Comparison of ENCODE assay signal across 29 cellular contexts in genomic region chrX:12419591-12419990, GRCh38.
"Had no signal": no experiment of that assay in that cellular context is flagged by ENCODE, and none has a peak within 500 bp of the region (broad histone marks: within the 10 kb centered on the region; RNA-seq: fewer than 3 reads in every experiment).

No MANE protein-coding gene starts in this region.

- H3K36me3 ChIP-seq: brain microvascular endothelial cell, MG63, Peyer's patch, SJSA1 had no signal

- H3K4me2 ChIP-seq: SK-N-SH had no signal

- ATAC-seq: activated CD8-positive, alpha-beta T cell treated with anti-CD3 and anti-CD28 coated beads for 36 hours; activated naive CD8-positive, alpha-beta T cell treated with anti-CD3 and anti-CD28 coated beads, Interleukin-2, amount 50 U/mL, for 24 hours; PC-3 had no signal

- H3K27ac ChIP-seq: brain microvascular endothelial cell, Peyer's patch, SJSA1 had no signal

- DNase-seq: activated CD4-positive, alpha-beta T cell treated with anti-CD3 and anti-CD28 coated beads, Interleukin-2, amount 10 ng/mL, durations not matched to agents 24 days and 14 days; activated CD4-positive, alpha-beta T cell treated with anti-CD3 and anti-CD28 coated beads, Interleukin-2, amount 50 U/mL, for 4 hours; activated CD8-positive, alpha-beta T cell treated with anti-CD3 and anti-CD28 coated beads for 36 hours; activated gamma-delta T cell; activated naive CD4-positive, alpha-beta T cell treated with Interleukin-2 at 50 U/mL for 16 hours; activated naive CD8-positive, alpha-beta T cell treated with anti-CD3 and anti-CD28 coated beads, Interleukin-2, amount 50 U/mL, for 24 hours; activated T-cell treated with anti-CD3 and anti-CD28 coated beads, Interleukin-2, amount 50 U/mL, for 1 hour; amniotic stem cell; aorta; brain microvascular endothelial cell; MG63; NCI-H1048; NCI-H1105 treated with DMSO at 0.1 percent for 48 hours; NCI-H1436; NCI-H1694; NCI-H1930; NCI-H2107; NCI-H2171; NCI-H510A; NCI-H526; NCI-H748 treated with DMSO at 0.1 percent for 48 hours; NK-92 treated with Interleukin-12 subunit alpha and Interleukin-12 subunit beta, amount 100 ng/mL, for 24 hours; PC-3; Peyer's patch; RPMI8226; SHP77 treated with DMSO at 0.1 percent for 48 hours; SK-N-SH had no signal

- H3K27me3 ChIP-seq: brain microvascular endothelial cell, MG63, Peyer's patch, SJSA1 had no signal

- H3K4me3 ChIP-seq: MG63, Peyer's patch, SJSA1 had no signal

- H3K4me1 ChIP-seq: Peyer's patch had no signal

- H3K9ac ChIP-seq: SK-N-SH had no signal

- H3K9me3 ChIP-seq: MG63, Peyer's patch, SJSA1, SK-N-SH had no signal

- FAIRE-seq: TTC549 had no signal
